In genomic region chr2:95648894-95649544, GRCh38 we compare ENCODE assay signal across 19 cellular contexts. TPM values are rescaled to one million over a fixed set of nuclear protein-coding genes. Genes with fewer than 3 reads are reported as not detected.
"Had no signal": no experiment of that assay in that cellular context is flagged by ENCODE, and none has a peak within 500 bp of the region (broad histone marks: within the 10 kb centered on the region; RNA-seq: fewer than 3 reads in every experiment).

No MANE protein-coding gene starts in this region.

RNA-seq across cellular contexts. Expression of gene TRIM43, which starts 57.2 kb away (rescaled TPM):
- total RNA-seq: activated B cell treated with CpG ODN at 0.5 μM for 24 hours; activated CD4-positive, alpha-beta memory T cell treated with anti-CD3 and anti-CD28 coated beads for 36 hours; activated CD4-positive, alpha-beta T cell treated with anti-CD3 and anti-CD28 coated beads, Interleukin-2, amount 10 ng/mL, durations not matched to agents 24 days and 14 days; activated CD8-positive, alpha-beta memory T cell treated with anti-CD3 and anti-CD28 coated beads for 36 hours; activated CD8-positive, alpha-beta T cell treated with anti-CD3 and anti-CD28 coated beads for 36 hours; activated naive CD4-positive, alpha-beta T cell treated with anti-CD3 and anti-CD28 coated beads for 36 hours; activated naive CD4-positive, alpha-beta T cell treated with anti-CD3 and anti-CD28 coated beads, Interleukin-2, amount 50 U/mL, for 72 hours; activated naive CD8-positive, alpha-beta T cell treated with anti-CD3 and anti-CD28 coated beads for 36 hours; activated T-cell treated with anti-CD3 and anti-CD28 coated beads, Interleukin-2, amount 50 U/mL, for 4 hours; activated T-cell treated with anti-CD3 and anti-CD28 coated beads, Interleukin-2, amount 50 U/mL, for 72 hours; activated T-helper 1 cell treated with anti-CD3 and anti-CD28 coated beads, Interleukin-12 subunit alpha, Interleukin-12 subunit beta, Interleukin-2, Interleukin-4 antibody, amounts not matched to agents 30 ng/mL and 10 ng/mL and 1 ng/mL, durations not matched to agents 14 hours and 24 hours and 36 hours; adrenal gland; aorta; body of pancreas; breast epithelium; cardiac septum; T-cell; T-helper 1 cell treated with Interleukin-12 subunit alpha and Interleukin-12 subunit beta and Interleukin-4 antibody, amounts not matched to agents 30 ng/mL and 1 ng/mL, for 36 hours; T-helper 17 cell had no signal
